ENCODE assay signal across 1 cellular context in genomic region chr10:130136214-130137076, GRCh38.
TF ChIP-seq lines count a peak whose summit lies in the region.

TSS of gene GLRX3 (plus strand) at chr10:130136391. CDS start at chr10:130136421, 30 bp downstream.

TF ChIP-seq in GM12878, 131 proteins besides CTCF, POLR2A, EP300 and RAD21 (continued from another document):
- TF ChIP-seq POLR2AphosphoS5 (IDR thresholded peaks at IDR 0.05; ENCODE audit: low read length) (peak; percentile 54; the same call in 1 of the 2 replicates), GATAD2B (conservative IDR thresholded peaks at IDR 0.05; ENCODE audit: low read depth) (peak; percentile 84; the same call in 1 of the 2 replicates), KAT2A (conservative IDR thresholded peaks at IDR 0.05; ENCODE audit: control insufficient read depth, low read depth, low read length) (no peak), EGR1 (IDR thresholded peaks at IDR 0.05; ENCODE audit: borderline replicate concordance in 1 of 2, low read depth in 2 of 2, low read length in 2 of 2) (peak in 1 of 2 experiments; percentile 93; a peak in 2 of 3 replicates), RB1 (IDR thresholded peaks at IDR 0.05; ENCODE audit: borderline replicate concordance) (0 out of 2 replicates have a peak, but pooled peaks have one; percentile 17), MEF2B (IDR thresholded peaks at IDR 0.05; ENCODE audit: partially characterized antibody, poor library complexity, severe bottlenecking) (peak; percentile 20), RELB (IDR thresholded peaks at IDR 0.05; ENCODE audit: low read depth) (peak; percentile 76), HDAC6 (IDR thresholded peaks at IDR 0.05; ENCODE audit: unreplicated experiment) (no peak), SMAD5 (IDR thresholded peaks at IDR 0.05; ENCODE audit: low read depth) (peak; percentile 66; the same call in 1 of the 2 replicates), CREB1 (IDR thresholded peaks at IDR 0.05; ENCODE audit: low read depth) (peak; percentile 24; the same call in 1 of the 2 replicates), TAF1 (IDR thresholded peaks at IDR 0.05; ENCODE audit: borderline replicate concordance, low read depth, low read length) (peak; percentile 97), CUX1 (IDR thresholded peaks at IDR 0.05; ENCODE audit: insufficient replicate concordance, low read depth, low read length) (no peak), RFX5 (IDR thresholded peaks at IDR 0.05; ENCODE audit: low read depth, low read length) (no peak), NKRF (conservative IDR thresholded peaks at IDR 0.05) (peak; percentile 84), ZNF384 (IDR thresholded peaks at IDR 0.05; ENCODE audit: borderline replicate concordance, low read depth, low read length) (no peak), TCF7 (IDR thresholded peaks at IDR 0.05; ENCODE audit: borderline replicate concordance) (no peak), ELK1 (IDR thresholded peaks at IDR 0.05; ENCODE audit: low read depth, low read length) (peak; percentile 94), MTA3 (IDR thresholded peaks at IDR 0.05; ENCODE audit: borderline replicate concordance, low read length) (no peak), SRF (IDR thresholded peaks at IDR 0.05; ENCODE audit: low read depth in 2 of 2, low read length in 2 of 2) (peak; percentile 79 to 97), ZBTB33 (IDR thresholded peaks at IDR 0.05) (no peak), YY1 (IDR thresholded peaks at IDR 0.05; ENCODE audit: low read depth, low read length) (peak; percentile 97), NR2F1 (conservative IDR thresholded peaks at IDR 0.05) (peak; percentile 74), MXI1 (IDR thresholded peaks at IDR 0.05; ENCODE audit: low read depth, low read length) (peak; percentile 69; the same call in 1 of the 2 replicates), PKNOX1 (IDR thresholded peaks at IDR 0.05) (no peak), CBX5 (IDR thresholded peaks at IDR 0.05; ENCODE audit: low read depth) (0 out of 2 replicates have a peak, but pooled peaks have one; percentile 50), SKIL (IDR thresholded peaks at IDR 0.05; ENCODE audit: low read depth, poor library complexity, severe bottlenecking) (no peak)
